In genomic region chr7:88693131-88693530, GRCh38 we compare ENCODE assay signal across 34 cellular contexts.
DNase-seq lines count a peak whose midpoint lies in the region; ATAC-seq, FAIRE-seq and TF ChIP-seq lines count a peak whose summit lies in the region.
"Had no signal": no experiment of that assay in that cellular context is flagged by ENCODE, and none has a peak within 500 bp of the region (broad histone marks: within the 10 kb centered on the region; RNA-seq: fewer than 3 reads in every experiment).

No MANE protein-coding gene starts in this region.

- FAIRE-seq in pancreas (lab: Jason Lieb, UNC): peak; percentile 20
- FAIRE-seq: A204.1, A549, D721Med had no signal

- H3K27me3 ChIP-seq in body of pancreas (no peaks in the 10 kb centered on the region), osteoblast (ENCODE audit: insufficient read depth, low read length) (no peaks in the 10 kb centered on the region), pancreas (no peaks in the 10 kb centered on the region)
- H3K27me3 ChIP-seq: BE2C; BLaER1; BLaER1 treated with 17β-estradiol and CSF1 and Interleukin-3, amounts not matched to agents 10 nM and 100 nM had no signal

- H3K27me3 Mint-ChIP-seq in stimulated activated naive CD8-positive, alpha-beta T cell treated with anti-CD3 and anti-CD28 coated beads, Interleukin-15, amount 100 ng/mL, for 72 hours: no peaks in the 10 kb centered on the region
- H3K27me3 Mint-ChIP-seq: B cell; CD4-positive, alpha-beta memory T cell; CD4-positive, alpha-beta T cell; CD4-positive, CD25-positive, alpha-beta regulatory T cell; CD8-positive, alpha-beta memory T cell had no signal

- no peaks in the 10 kb centered on the region for H3K4me1 Mint-ChIP-seq in stimulated activated naive CD8-positive, alpha-beta T cell treated with anti-CD3 and anti-CD28 coated beads, Interleukin-15, amount 100 ng/mL, for 72 hours
- H3K4me1 Mint-ChIP-seq: B cell; CD14-positive monocyte; CD4-positive, alpha-beta memory T cell; CD4-positive, CD25-positive, alpha-beta regulatory T cell; CD8-positive, alpha-beta memory T cell had no signal

- TF ChIP-seq CTCF in body of pancreas (IDR thresholded peaks at IDR 0.05) (no peak), osteoblast (IDR thresholded peaks at IDR 0.05; ENCODE audit: extremely low read depth, low read depth, low read length) (no peak), pancreas (IDR thresholded peaks at IDR 0.05) (no peak)

- intact Hi-C loops in body of pancreas (cut with DNase I) (no loop called here), pancreas (cut with DNase I) (no loop called here)

- H3K4me2 ChIP-seq in osteoblast (ENCODE audit: insufficient read depth, low read length): no peak overlapping the region
- H3K4me2 ChIP-seq: A549; BLaER1; BLaER1 treated with 17β-estradiol and CSF1 and Interleukin-3, amounts not matched to agents 10 nM and 100 nM had no signal

- H3K27ac Mint-ChIP-seq in stimulated activated naive CD8-positive, alpha-beta T cell treated with anti-CD3 and anti-CD28 coated beads, Interleukin-15, amount 100 ng/mL, for 72 hours: no peak overlapping the region
- H3K27ac Mint-ChIP-seq: B cell; CD14-positive monocyte; CD4-positive, alpha-beta memory T cell; CD4-positive, alpha-beta T cell; CD8-positive, alpha-beta memory T cell; CD8-positive, alpha-beta T cell had no signal

- H3K4me3 ChIP-seq in body of pancreas (peak overlapping the region in 1 of 2 donors; percentile 6), osteoblast (ENCODE audit: insufficient read depth, low read length) (no peak overlapping the region), pancreas (no peak overlapping the region)
- H3K4me3 ChIP-seq: A549; BLaER1; BLaER1 treated with 17β-estradiol and CSF1 and Interleukin-3, amounts not matched to agents 10 nM and 100 nM had no signal

- H3K27ac ChIP-seq in body of pancreas (peak overlapping the region in 2 of 4 donors; percentile 29 to 71), osteoblast (ENCODE audit: low read depth, low read length) (no peak overlapping the region), pancreas (peak overlapping the region in 2 of 4 donors; percentile 53 to 56)
- H3K27ac ChIP-seq: 22Rv1; A549; BLaER1; BLaER1 treated with 17β-estradiol and CSF1 and Interleukin-3, amounts not matched to agents 10 nM and 100 nM; C4-2B had no signal

- H3K9me3 ChIP-seq in body of pancreas (no peaks in the 10 kb centered on the region), osteoblast (ENCODE audit: low read depth, low read length) (no peaks in the 10 kb centered on the region), pancreas (no peaks in the 10 kb centered on the region)
- H3K9me3 ChIP-seq: A549; BE2C; BLaER1; BLaER1 treated with 17β-estradiol and CSF1 and Interleukin-3, amounts not matched to agents 10 nM and 100 nM; Caco-2 had no signal

- no peaks in the 10 kb centered on the region for H4K20me1 ChIP-seq in osteoblast (ENCODE audit: insufficient read depth, low read length)
- H4K20me1 ChIP-seq: BLaER1; BLaER1 treated with 17β-estradiol and CSF1 and Interleukin-3, amounts not matched to agents 10 nM and 100 nM had no signal

- peak in 1 of 4 donors; percentile 12 for DNase-seq in body of pancreas
- peak; percentile 0 for DNase-seq in osteoblast (ENCODE audit: insufficient read length, low spot score, missing footprints)
- no peak for DNase-seq in pancreas
- DNase-seq in DMS 273 treated with DMSO at 0.1 percent for 48 hours (lab: John Stamatoyannopoulos, UW): no peak
- DNase-seq in stimulated activated naive CD8-positive, alpha-beta T cell treated with anti-CD3 and anti-CD28 coated beads, Interleukin-15, amount 100 ng/mL, for 72 hours: no peak
- no peak for DNase-seq in stimulated activated CD4-positive, alpha-beta T cell treated with anti-CD3 and anti-CD28 coated beads, Interleukin-4, amount 100 ng/mL, for 4 hours
- DNase-seq: 8988T; ACHN; AML-193; BE2C; C1 segment of cervical spinal cord; Caco-2; Calu3; CD4-positive, alpha-beta memory T cell; CD4-positive, alpha-beta T cell; CD4-positive, CD25-positive, alpha-beta regulatory T cell; CD8-positive, alpha-beta memory T cell; CD8-positive, alpha-beta T cell; COR-L47; DMS153; DMS53; DMS79; DMS79 treated with DMSO at 0.1 percent for 48 hours; DND-41; EL had no signal

- ATAC-seq in body of pancreas (peak; percentile 72), pancreas (peak; percentile 38 to 86 (median 82))
- no peak for ATAC-seq in stimulated activated naive CD8-positive, alpha-beta T cell treated with anti-CD3 and anti-CD28 coated beads, Interleukin-15, amount 100 ng/mL, for 72 hours
- ATAC-seq: A549; CD8-positive, alpha-beta T cell had no signal

- H3K4me3 Mint-ChIP-seq in stimulated activated naive CD8-positive, alpha-beta T cell treated with anti-CD3 and anti-CD28 coated beads, Interleukin-15, amount 100 ng/mL, for 72 hours: no peak overlapping the region
- H3K4me3 Mint-ChIP-seq: B cell; CD14-positive monocyte; CD4-positive, alpha-beta memory T cell; CD4-positive, alpha-beta T cell; CD4-positive, CD25-positive, alpha-beta regulatory T cell; CD8-positive, alpha-beta memory T cell; CD8-positive, alpha-beta T cell had no signal

- no peak for TF ChIP-seq POLR2A in body of pancreas (IDR thresholded peaks at IDR 0.05)

- H3K4me1 ChIP-seq in body of pancreas: peaks cover 48% of the 10 kb centered on the region
- H3K4me1 ChIP-seq in osteoblast (ENCODE audit: insufficient read depth, low read length): no peaks in the 10 kb centered on the region
- peaks cover 7 to 29% (median 10%) of the 10 kb centered on the region in 3 donors for H3K4me1 ChIP-seq in pancreas
- H3K4me1 ChIP-seq: A549; BE2C; BLaER1; BLaER1 treated with 17β-estradiol and CSF1 and Interleukin-3, amounts not matched to agents 10 nM and 100 nM; Caco-2 had no signal

- H3K9me3 Mint-ChIP-seq in stimulated activated naive CD8-positive, alpha-beta T cell treated with anti-CD3 and anti-CD28 coated beads, Interleukin-15, amount 100 ng/mL, for 72 hours: no peaks in the 10 kb centered on the region
- H3K9me3 Mint-ChIP-seq: CD4-positive, alpha-beta memory T cell; CD4-positive, alpha-beta T cell; CD8-positive, alpha-beta T cell had no signal

- H3K36me3 ChIP-seq in body of pancreas (replicated peaks in 1 of 2; ENCODE audit: insufficient read depth in 1 of 2, low read depth in 2 of 2): no peaks in the 10 kb centered on the region
- H3K36me3 ChIP-seq in osteoblast (ENCODE audit: insufficient read depth, low read length): no peaks in the 10 kb centered on the region
- H3K36me3 ChIP-seq in pancreas: no peaks in the 10 kb centered on the region
- H3K36me3 ChIP-seq: BE2C; BLaER1; BLaER1 treated with 17β-estradiol and CSF1 and Interleukin-3, amounts not matched to agents 10 nM and 100 nM had no signal

- H2AFZ ChIP-seq in osteoblast (ENCODE audit: low read length): no peak overlapping the region

- H3K79me2 ChIP-seq in osteoblast (ENCODE audit: insufficient read depth, low read length): no peaks in the 10 kb centered on the region
